Comparison of ENCODE assay signal across 20 cellular contexts in the genomic region with DNA sequence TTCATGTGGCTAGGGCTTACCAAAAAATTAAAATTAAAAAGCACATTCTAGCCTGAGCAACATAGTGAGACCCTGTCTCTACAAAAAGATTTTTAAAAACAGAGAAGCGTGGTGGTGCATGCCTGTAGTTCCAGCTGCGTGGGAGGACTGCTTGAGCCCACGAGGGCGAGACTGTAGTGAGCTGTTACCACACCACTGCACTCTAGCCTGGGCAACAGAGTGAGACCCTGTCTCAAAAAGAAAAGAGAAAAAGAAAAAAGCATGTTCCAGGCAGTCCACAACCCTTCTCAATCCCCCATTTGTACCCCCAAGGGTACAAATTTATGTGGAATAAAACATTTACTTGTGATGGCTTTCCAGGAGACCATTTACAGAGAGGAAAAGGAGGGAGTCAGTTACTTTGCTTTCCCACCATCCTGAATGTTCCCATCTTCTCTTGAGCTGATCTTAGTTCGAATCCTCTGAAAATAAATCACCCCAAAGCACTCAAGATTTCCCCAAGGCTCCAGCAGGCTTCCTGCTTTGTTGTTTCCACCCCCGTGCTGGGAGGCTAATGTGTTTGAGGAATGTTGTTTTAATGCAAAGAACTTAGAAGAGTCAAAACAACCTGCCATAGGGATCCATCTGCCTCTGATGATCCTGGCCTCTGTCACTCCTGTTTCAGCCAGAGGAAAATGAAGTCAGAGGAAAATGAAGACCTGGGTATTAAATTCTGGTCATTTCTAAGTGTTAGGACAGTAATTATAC.
A peak's percentile ranks its signal among the peaks of the same experiment; 100 is the strongest.
DNase-seq lines count a peak whose midpoint lies in the region; ATAC-seq and TF ChIP-seq lines count a peak whose summit lies in the region.
"Had no signal": no experiment of that assay in that cellular context is flagged by ENCODE, and none has a peak within 500 bp of the region (broad histone marks: within the 10 kb centered on the region; RNA-seq: fewer than 3 reads in every experiment).

No MANE protein-coding gene starts in this region.

- H3K27ac ChIP-seq in Karpas-422 (ENCODE audit: low read length), result no peak overlapping the region
- peak overlapping the region; percentile 38 to 52 for H3K27ac ChIP-seq in uterus
- H3K27ac ChIP-seq: C4-2B, SJCRH30 had no signal

- no peak overlapping the region for H3K9ac ChIP-seq in Karpas-422 (ENCODE audit: low read length)

- no peaks in the 10 kb centered on the region for H3K27me3 ChIP-seq in Karpas-422 (ENCODE audit: low read length)
- no peaks in the 10 kb centered on the region for H3K27me3 ChIP-seq in uterus
- H3K27me3 ChIP-seq: SJCRH30 had no signal

- TF ChIP-seq POLR2A in uterus (IDR thresholded peaks at IDR 0.05), result no peak

- intact Hi-C loops in uterus (cut with DNase I; ENCODE audit: low total_unique reads), result no loop called here

- no peak for TF ChIP-seq CTCF in glutamatergic neuron (IDR thresholded peaks at IDR 0.05; ENCODE audit: partially characterized antibody, unreplicated experiment)
- TF ChIP-seq CTCF in uterus (IDR thresholded peaks at IDR 0.05), result no peak

- no peak overlapping the region for H3K4me3 Mint-ChIP-seq in glutamatergic neuron (ENCODE audit: unreplicated experiment)

- H3K4me2 ChIP-seq in Karpas-422 (ENCODE audit: low read depth, low read length, poor library complexity, severe bottlenecking), result no peak overlapping the region

- peaks cover 30% of the 10 kb centered on the region for H3K4me1 Mint-ChIP-seq in glutamatergic neuron (ENCODE audit: low read depth, unreplicated experiment)

- H3K4me1 ChIP-seq in Karpas-422 (ENCODE audit: low read length), result peaks cover 3% of the 10 kb centered on the region
- H3K4me1 ChIP-seq in uterus, result peaks cover 0 to 12% of the 10 kb centered on the region in 2 donors

- no peaks in the 10 kb centered on the region for H3K36me3 ChIP-seq in Karpas-422 (ENCODE audit: insufficient read depth, low read length)
- no peaks in the 10 kb centered on the region for H3K36me3 ChIP-seq in uterus
- H3K36me3 ChIP-seq: SJCRH30 had no signal

- no peaks in the 10 kb centered on the region for H3K79me2 ChIP-seq in Karpas-422 (ENCODE audit: low read length)

- peaks cover 2% of the 10 kb centered on the region for H3K27me3 Mint-ChIP-seq in glutamatergic neuron (ENCODE audit: unreplicated experiment)

- DNase-seq in Karpas-422 (peak; percentile 5), glutamatergic neuron (no peak), islet precursor cell (peak; percentile 62), uterus (no peak), T1000 (lab: John Stamatoyannopoulos, UW) (no peak), kidney tubule cell (ENCODE audit: low spot score) (no peak), NCI-H1105 (lab: John Stamatoyannopoulos, UW) (no peak)
- DNase-seq: ACHN, DMS79 treated with DMSO at 0.1 percent for 48 hours, HCEC 1CT, KBM-7, NCI-H1694 treated with DMSO at 0.1 percent for 48 hours, NCI-H2107, NCI-H226, NCI-H524 had no signal

- H3K9me3 ChIP-seq in Karpas-422 (ENCODE audit: low read length) (no peaks in the 10 kb centered on the region), uterus (no peaks in the 10 kb centered on the region)
- H3K9me3 ChIP-seq: SJCRH30 had no signal

- H3K36me3 Mint-ChIP-seq in glutamatergic neuron (ENCODE audit: unreplicated experiment), result no peaks in the 10 kb centered on the region

- H3K27ac Mint-ChIP-seq in glutamatergic neuron (ENCODE audit: unreplicated experiment), result peak overlapping the region; percentile 80

- ATAC-seq in GM21786 (IDR thresholded peaks at IDR 0.05; ENCODE audit: unreplicated experiment), result no peak
- ATAC-seq: HepG2, Panc1 had no signal

- no peak overlapping the region for H2AFZ ChIP-seq in Karpas-422 (ENCODE audit: low read length)

- H3K9me2 ChIP-seq in Karpas-422 (replicated peaks; ENCODE audit: insufficient read depth, low read length), result no peaks in the 10 kb centered on the region

- no peaks in the 10 kb centered on the region for H4K20me1 ChIP-seq in Karpas-422 (ENCODE audit: insufficient read depth, low read depth, low read length)

- peaks cover 1% of the 10 kb centered on the region for H3K9me3 Mint-ChIP-seq in glutamatergic neuron (ENCODE audit: unreplicated experiment)

- H3K4me3 ChIP-seq in Karpas-422 (ENCODE audit: low read length), result no peak overlapping the region
- H3K4me3 ChIP-seq in uterus, result no peak overlapping the region
- H3K4me3 ChIP-seq: SJCRH30 had no signal

Comparison
In these comparisons a context has a peak if more than half of its experiments do, and no peak if none do; other contexts are left out.
1. DNase-seq: peak in Karpas-422 (single experiment) and islet precursor cell (single experiment); none in glutamatergic neuron (single experiment), uterus (0 of 2), T1000 (single experiment), kidney tubule cell (single experiment) and NCI-H1105 (single experiment).